Comparison of ENCODE assay signal across 20 cellular contexts in the genomic region with DNA sequence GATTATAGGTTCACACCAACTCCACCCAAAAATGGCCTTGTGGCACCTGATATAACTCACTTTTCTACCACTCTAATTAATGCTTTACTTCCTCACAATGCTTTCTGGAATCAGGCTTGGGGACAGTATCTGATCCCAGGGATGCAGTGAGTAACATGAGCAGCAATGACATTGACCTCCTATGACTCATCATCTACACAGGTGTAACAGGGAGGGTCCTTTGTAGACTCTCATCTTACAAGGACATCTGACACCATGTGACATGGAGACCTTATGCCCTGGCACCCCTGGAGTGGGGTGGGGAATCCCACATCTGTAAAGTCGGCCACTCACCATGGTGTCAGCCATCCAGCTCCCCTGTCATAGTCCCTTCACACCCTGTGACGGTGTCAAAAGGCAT.
"Had no signal": no experiment of that assay in that cellular context is flagged by ENCODE, and none has a peak within 500 bp of the region (broad histone marks: within the 10 kb centered on the region; RNA-seq: fewer than 3 reads in every experiment).

No MANE protein-coding gene starts in this region.

- H3K9me3 ChIP-seq: gastroesophageal sphincter, heart left ventricle, ovary, thoracic aorta, upper lobe of left lung had no signal

- H3K4me3 Mint-ChIP-seq: activated naive CD4-positive, alpha-beta T cell treated with anti-CD3 and anti-CD28 coated beads, Interleukin-2, amount 50 U/mL, for 24 hours; immature natural killer cell; naive thymus-derived CD8-positive, alpha-beta T cell; stimulated activated effector memory CD8-positive, alpha-beta T cell treated with anti-CD3 and anti-CD28 coated beads, Interleukin-12 subunit alpha, Interleukin-12 subunit beta, amount 100 ng/mL, for 72 hours had no signal

- H3K27ac Mint-ChIP-seq: activated naive CD4-positive, alpha-beta T cell treated with anti-CD3 and anti-CD28 coated beads, Interleukin-2, amount 50 U/mL, for 24 hours; immature natural killer cell; naive thymus-derived CD8-positive, alpha-beta T cell; stimulated activated effector memory CD8-positive, alpha-beta T cell treated with anti-CD3 and anti-CD28 coated beads, Interleukin-12 subunit alpha, Interleukin-12 subunit beta, amount 100 ng/mL, for 72 hours had no signal

- H3K4me1 ChIP-seq: heart left ventricle had no signal

- FAIRE-seq: bronchial epithelial cell, TTC549 had no signal

- H3K4me3 ChIP-seq: gastroesophageal sphincter, heart left ventricle, ovary, thoracic aorta, upper lobe of left lung had no signal

- H3K36me3 Mint-ChIP-seq: activated naive CD4-positive, alpha-beta T cell treated with anti-CD3 and anti-CD28 coated beads, Interleukin-2, amount 50 U/mL, for 24 hours; immature natural killer cell; stimulated activated effector memory CD8-positive, alpha-beta T cell treated with anti-CD3 and anti-CD28 coated beads, Interleukin-12 subunit alpha, Interleukin-12 subunit beta, amount 100 ng/mL, for 72 hours had no signal

- ATAC-seq: esophagus mucosa; gastroesophageal sphincter; heart left ventricle; naive thymus-derived CD8-positive, alpha-beta T cell; sciatic nerve; stimulated activated effector memory CD8-positive, alpha-beta T cell treated with anti-CD3 and anti-CD28 coated beads, Interleukin-12 subunit alpha, Interleukin-12 subunit beta, amount 100 ng/mL, for 72 hours had no signal

- H3K27me3 ChIP-seq: heart left ventricle, ovary, upper lobe of left lung had no signal

- H3K4me1 Mint-ChIP-seq: activated naive CD4-positive, alpha-beta T cell treated with anti-CD3 and anti-CD28 coated beads, Interleukin-2, amount 50 U/mL, for 24 hours; immature natural killer cell; naive thymus-derived CD8-positive, alpha-beta T cell; stimulated activated effector memory CD8-positive, alpha-beta T cell treated with anti-CD3 and anti-CD28 coated beads, Interleukin-12 subunit alpha, Interleukin-12 subunit beta, amount 100 ng/mL, for 72 hours had no signal

- H3K27ac ChIP-seq: gastroesophageal sphincter, heart left ventricle, ovary, thoracic aorta, upper lobe of left lung had no signal

- DNase-seq: activated CD4-positive, alpha-beta T cell treated with anti-CD3 and anti-CD28 coated beads, Interleukin-2, amount 50 U/mL, for 4 hours; activated gamma-delta T cell; cerebellar nuclear complex; cortex of kidney; effector CD4-positive, alpha-beta T cell; heart left ventricle; immature natural killer cell; mesenchymal stem cell; naive thymus-derived CD8-positive, alpha-beta T cell; ovary; stimulated activated CD4-positive, alpha-beta T cell treated with anti-CD3 and anti-CD28 coated beads, Interleukin-4, amount 100 ng/mL, for 24 hours; upper lobe of left lung had no signal

- H3K9me3 Mint-ChIP-seq: activated naive CD4-positive, alpha-beta T cell treated with anti-CD3 and anti-CD28 coated beads, Interleukin-2, amount 50 U/mL, for 24 hours had no signal

- H3K36me3 ChIP-seq: gastroesophageal sphincter, heart left ventricle, ovary, thoracic aorta, upper lobe of left lung had no signal
